Comparison of ENCODE assay signal across 27 cellular contexts in the genomic region with DNA sequence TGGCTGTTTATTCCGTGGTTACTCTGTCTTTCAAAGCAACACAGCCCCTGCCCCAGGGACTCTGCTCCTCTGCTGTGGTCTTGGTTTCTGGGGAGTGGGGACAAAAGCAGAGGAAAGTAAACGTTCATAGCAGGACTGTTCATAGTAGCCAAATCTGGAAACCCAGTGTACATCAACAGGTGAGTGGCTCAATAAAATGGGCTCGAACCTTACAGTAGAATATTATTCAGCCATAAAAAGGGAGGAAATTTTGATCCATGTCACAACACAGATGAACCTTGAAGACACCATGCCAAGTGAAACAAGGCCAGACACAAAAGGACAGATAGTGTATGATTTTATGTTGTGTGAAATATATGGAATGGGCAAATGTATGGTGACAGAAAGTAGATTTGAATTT.
"Had no signal": no experiment of that assay in that cellular context is flagged by ENCODE, and none has a peak within 500 bp of the region (broad histone marks: within the 10 kb centered on the region; RNA-seq: fewer than 3 reads in every experiment).

No MANE protein-coding gene starts in this region.

- H2AFZ ChIP-seq: parathyroid adenoma had no signal

- H3K27ac Mint-ChIP-seq: nephron; stimulated activated naive CD8-positive, alpha-beta T cell treated with anti-CD3 and anti-CD28 coated beads, Interleukin-15, Interleukin-2, amounts not matched to agents 100 ng/mL and 50 ng/mL, for 24 hours; type B pancreatic cell had no signal

- H3K4me3 ChIP-seq: left lung, lower lobe of right lung, psoas muscle, right atrium auricular region, skin epidermis, suprapubic skin, thoracic aorta, tibial nerve, uterus had no signal

- FAIRE-seq: keratinocyte had no signal

- H3K9me3 Mint-ChIP-seq: naive thymus-derived CD8-positive, alpha-beta T cell; nephron; neural crest cell; stimulated activated naive CD8-positive, alpha-beta T cell treated with anti-CD3 and anti-CD28 coated beads, Interleukin-15, Interleukin-2, amounts not matched to agents 100 ng/mL and 50 ng/mL, for 24 hours; type B pancreatic cell had no signal

- H3K27me3 Mint-ChIP-seq: naive thymus-derived CD8-positive, alpha-beta T cell; stimulated activated naive CD8-positive, alpha-beta T cell treated with anti-CD3 and anti-CD28 coated beads, Interleukin-15, Interleukin-2, amounts not matched to agents 100 ng/mL and 50 ng/mL, for 24 hours; type B pancreatic cell had no signal

- H3K27me3 ChIP-seq: left lung, right atrium auricular region, suprapubic skin, tibial nerve, uterus had no signal

- H3K9ac ChIP-seq: parathyroid adenoma had no signal

- H3K27ac ChIP-seq: left lung, lower lobe of right lung, parathyroid adenoma, psoas muscle, right atrium auricular region, skin epidermis, suprapubic skin, thoracic aorta, tibial nerve, uterus had no signal

- ATAC-seq: left colon; left lung; lower lobe of right lung; naive thymus-derived CD8-positive, alpha-beta T cell; psoas muscle; sciatic nerve had no signal

- H3K4me3 Mint-ChIP-seq: naive thymus-derived CD8-positive, alpha-beta T cell; nephron; neural crest cell; stimulated activated naive CD8-positive, alpha-beta T cell treated with anti-CD3 and anti-CD28 coated beads, Interleukin-15, Interleukin-2, amounts not matched to agents 100 ng/mL and 50 ng/mL, for 24 hours; type B pancreatic cell had no signal

- H3K36me3 ChIP-seq: uterus had no signal

- DNase-seq: hippocampal formation; left colon; left lung; lower lobe of right lung; mammary epithelial cell; mesenchymal stem cell; naive thymus-derived CD8-positive, alpha-beta T cell; occipital lobe; psoas muscle; stimulated activated CD4-positive, alpha-beta T cell treated with anti-CD3 and anti-CD28 coated beads, Interleukin-12 subunit alpha, Interleukin-12 subunit beta, amount 100 ng/mL, for 4 hours; stimulated activated CD4-positive, alpha-beta T cell treated with anti-CD3 and anti-CD28 coated beads, Interleukin-15, amount 100 ng/mL, for 24 hours; stimulated activated CD4-positive, alpha-beta T cell treated with anti-CD3 and anti-CD28 coated beads, Interleukin-2, amount 100 ng/mL, for 24 hours; stimulated activated CD4-positive, alpha-beta T cell treated with anti-CD3 and anti-CD28 coated beads, Interleukin-4, amount 100 ng/mL, for 1 hour; stimulated activated naive CD4-positive, alpha-beta T cell; uterus had no signal

- H3K9me3 ChIP-seq: left lung, lower lobe of right lung, psoas muscle, right atrium auricular region, suprapubic skin, thoracic aorta, tibial nerve, uterus had no signal

- H3K4me1 ChIP-seq: psoas muscle had no signal
